ENCODE assay signal across 8 cellular contexts in the genomic region with DNA sequence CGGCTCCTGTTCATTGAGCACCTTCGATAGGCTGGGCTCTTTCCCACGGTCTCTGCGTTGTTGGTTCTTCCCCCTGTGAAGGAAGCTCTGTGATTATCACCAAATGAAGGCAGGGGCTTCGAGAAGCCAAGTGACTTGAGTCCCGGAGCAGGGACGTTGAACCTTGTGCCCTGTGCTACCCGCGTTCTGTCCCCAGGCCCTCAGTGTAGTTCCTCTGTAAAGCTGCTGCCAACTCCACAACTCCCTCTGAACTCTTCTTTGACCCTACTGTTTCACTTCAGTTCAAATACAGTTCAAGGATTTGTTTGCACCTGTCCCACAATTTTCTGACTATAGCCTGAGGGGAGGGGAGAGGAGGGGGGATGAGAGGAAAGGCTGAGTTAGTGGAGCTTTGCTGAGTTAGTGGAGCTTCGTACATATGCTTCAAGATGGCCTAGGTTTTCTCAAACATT. TPM values are rescaled to one million over a fixed set of nuclear protein-coding genes. Genes with fewer than 3 reads are reported as not detected.
DNase-seq lines count a peak whose midpoint lies in the region; ATAC-seq lines count a peak whose summit lies in the region.

No MANE protein-coding gene starts in this region.

- no peaks in the 10 kb centered on the region for H3K9me3 ChIP-seq in thymus (ENCODE audit: control insufficient read depth)

- no peaks in the 10 kb centered on the region for H3K27me3 ChIP-seq in thymus (ENCODE audit: control insufficient read depth, insufficient read depth)

- H3K27ac ChIP-seq in thymus (ENCODE audit: low read depth) = peak overlapping the region; percentile 96

- WGBS in thymus = 9% methylated on average over 10 of the region's 10 CpGs

- H3K36me3 ChIP-seq in thymus (ENCODE audit: control insufficient read depth, insufficient read depth) = peaks cover 5% of the 10 kb centered on the region

- peaks cover 3% of the 10 kb centered on the region for H3K4me1 ChIP-seq in thymus (ENCODE audit: control insufficient read depth, insufficient read depth, low read length)

- in situ Hi-C loops in KBM-7 (cut with MboI; ENCODE audit: low pct_unique_long_range_greater_than_20kb, low sequenced_read_pairs) = no loop called here

- peak; percentile 1 for ATAC-seq in HG03521 (IDR thresholded peaks at IDR 0.05; ENCODE audit: unreplicated experiment)

- H3K4me3 ChIP-seq in thymus (ENCODE audit: low read length) = peak overlapping the region; percentile 61

- DNase-seq in COLO668 (lab: John Stamatoyannopoulos, UW; ENCODE audit: unreplicated experiment) (peak; percentile 34), amniotic epithelial cell (ENCODE audit: low read depth) (peak; percentile 8), left kidney (ENCODE audit: low read depth, low spot score) (peak; percentile 73), KBM-7 (no peak), dermis blood vessel endothelial cell (no peak)
- DNase-seq in NK-92 treated with Interleukin-12 subunit alpha and Interleukin-12 subunit beta, amount 100 ng/mL, for 24 hours (lab: John Stamatoyannopoulos, UW) = no peak

RNA-seq across cellular contexts. Expression of gene PHF8, which starts 0.6 kb away (rescaled TPM):
- polyA plus RNA-seq in thymus = 14.0 TPM
- total RNA-seq in dermis blood vessel endothelial cell = 35.4 and 39.7 TPM in 2 replicates

Comparison
In these comparisons a context has a peak if more than half of its experiments do, and no peak if none do; other contexts are left out.
1. DNase-seq: peak in COLO668 (single experiment), amniotic epithelial cell (single experiment) and left kidney (single experiment); none in KBM-7 (single experiment), dermis blood vessel endothelial cell (single experiment) and NK-92 treated with Interleukin-12 subunit alpha and Interleukin-12 subunit beta, amount 100 ng/mL, for 24 hours (single experiment).